8 cellular contexts compared by ENCODE assay signal in the genomic region with DNA sequence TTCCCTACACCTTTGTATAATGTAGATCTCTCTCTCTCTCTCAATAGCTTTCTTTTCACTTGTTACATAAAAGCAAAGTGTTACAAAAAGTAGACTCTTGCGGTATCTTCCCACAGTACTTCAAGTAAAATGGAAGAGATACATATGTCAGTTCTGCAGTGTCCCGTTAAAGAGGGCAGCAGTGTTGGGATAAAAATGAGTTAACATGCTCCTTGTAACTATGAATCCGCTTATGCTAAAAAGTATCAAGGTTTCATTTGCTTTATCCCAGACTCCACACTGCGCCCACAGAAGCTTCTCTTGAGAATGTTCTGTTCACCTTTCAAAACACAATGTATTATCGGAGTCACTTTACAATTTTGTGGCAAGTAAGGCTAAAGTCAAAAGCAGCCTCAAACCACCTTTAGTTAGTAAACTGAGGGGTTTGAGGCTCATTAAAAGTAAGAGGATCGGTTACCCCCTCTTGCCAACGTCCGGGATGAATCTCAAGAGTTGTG. TPM values are rescaled to one million over a fixed set of nuclear protein-coding genes. Genes with fewer than 3 reads are reported as not detected.
DNase-seq lines count a peak whose midpoint lies in the region; ATAC-seq lines count a peak whose summit lies in the region.

No MANE protein-coding gene starts in this region.

- peak overlapping the region; percentile 88 to 94 (median 93) for H3K9ac ChIP-seq in skeletal muscle tissue (ENCODE audit: low read depth in 1 of 3, low read length in 3 of 3)

- H3K27ac Mint-ChIP-seq in T-helper 1 cell treated with Interleukin-12 subunit alpha and Interleukin-12 subunit beta and Interleukin-4 antibody, amounts not matched to agents 30 μg/mL and 1 μg/mL, for 36 hours, result peak overlapping the region; percentile 92
- peak overlapping the region; percentile 95 for H3K27ac Mint-ChIP-seq in activated T-helper 1 cell treated with anti-CD3 and anti-CD28 coated beads, Interleukin-12 subunit alpha, Interleukin-12 subunit beta, Interleukin-2, Interleukin-4 antibody, amounts not matched to agents 30 ng/mL and 10 ng/mL and 1 ng/mL, durations not matched to agents 14 hours and 24 hours and 36 hours

- ATAC-seq in HG03280 (IDR thresholded peaks at IDR 0.05; ENCODE audit: unreplicated experiment) (peak; percentile 2), right cardiac atrium (no peak), GM18498 (IDR thresholded peaks at IDR 0.05; ENCODE audit: unreplicated experiment) (no peak)

- H3K27ac ChIP-seq in right cardiac atrium (ENCODE audit: low read length) (peak overlapping the region; percentile 90), skeletal muscle tissue (ENCODE audit: low read depth, low read length) (peak overlapping the region; percentile 94)

- H3K27me3 Mint-ChIP-seq in T-helper 1 cell treated with Interleukin-12 subunit alpha and Interleukin-12 subunit beta and Interleukin-4 antibody, amounts not matched to agents 30 μg/mL and 1 μg/mL, for 36 hours (ENCODE audit: low read depth), result no peaks in the 10 kb centered on the region
- peaks cover 5% of the 10 kb centered on the region for H3K27me3 Mint-ChIP-seq in activated T-helper 1 cell treated with anti-CD3 and anti-CD28 coated beads, Interleukin-12 subunit alpha, Interleukin-12 subunit beta, Interleukin-2, Interleukin-4 antibody, amounts not matched to agents 30 ng/mL and 10 ng/mL and 1 ng/mL, durations not matched to agents 14 hours and 24 hours and 36 hours (ENCODE audit: insufficient read depth)

- intact Hi-C loops in activated T-helper 1 cell treated with anti-CD3 and anti-CD28 coated beads, Interleukin-12 subunit alpha, Interleukin-12 subunit beta, Interleukin-2, Interleukin-4 antibody, amounts not matched to agents 30 ng/mL and 10 ng/mL and 1 ng/mL, durations not matched to agents 14 hours and 24 hours and 36 hours (cut with micrococcal nuclease), result loop anchor here (1.0 to 10.0 kb wide), 12 partner anchors 28 to 803 kb away; partner anchors contain the start of genes APBA1, CFAP95, FXN and KLF9
- intact Hi-C loops in right cardiac atrium (cut with DNase I), result loop anchor here in 1 of 4 donors (5.0 kb wide), 1 partner anchor 82 kb away; no protein-coding TSS in a partner anchor

- no peaks in the 10 kb centered on the region for H3K27me3 ChIP-seq in right cardiac atrium (ENCODE audit: control insufficient read depth, insufficient read depth)
- no peaks in the 10 kb centered on the region for H3K27me3 ChIP-seq in skeletal muscle tissue (ENCODE audit: control insufficient read depth in 3 of 3, insufficient read depth in 3 of 3, low read length in 3 of 3)

- H3K4me1 Mint-ChIP-seq in T-helper 1 cell treated with Interleukin-12 subunit alpha and Interleukin-12 subunit beta and Interleukin-4 antibody, amounts not matched to agents 30 μg/mL and 1 μg/mL, for 36 hours (ENCODE audit: low read depth), result peaks cover 25% of the 10 kb centered on the region
- peaks cover 35% of the 10 kb centered on the region for H3K4me1 Mint-ChIP-seq in activated T-helper 1 cell treated with anti-CD3 and anti-CD28 coated beads, Interleukin-12 subunit alpha, Interleukin-12 subunit beta, Interleukin-2, Interleukin-4 antibody, amounts not matched to agents 30 ng/mL and 10 ng/mL and 1 ng/mL, durations not matched to agents 14 hours and 24 hours and 36 hours (ENCODE audit: low read depth)

- H3K4me1 ChIP-seq in right cardiac atrium (ENCODE audit: control insufficient read depth, insufficient read depth, low read length) (peaks cover 3% of the 10 kb centered on the region), skeletal muscle tissue (ENCODE audit: control insufficient read depth in 3 of 3, insufficient read depth in 3 of 3, low read length in 3 of 3) (peaks cover 6 to 15% (median 7%) of the 10 kb centered on the region in 3 donors)

- peak overlapping the region; percentile 64 for H3K4me3 ChIP-seq in right cardiac atrium (ENCODE audit: low read length)
- H3K4me3 ChIP-seq in skeletal muscle tissue (ENCODE audit: low read length in 3 of 3), result peak overlapping the region; percentile 83 to 96 (median 95)

- H3K36me3 ChIP-seq in skeletal muscle tissue (ENCODE audit: control insufficient read depth in 3 of 3, insufficient read depth in 3 of 3, low read length in 3 of 3), result no peaks in the 10 kb centered on the region

- H3K9me3 ChIP-seq in right cardiac atrium (ENCODE audit: control insufficient read depth, low read length) (no peaks in the 10 kb centered on the region), skeletal muscle tissue (ENCODE audit: control insufficient read depth in 3 of 3, low read length in 3 of 3) (no peaks in the 10 kb centered on the region)

- no peak for DNase-seq in T-helper 1 cell
- DNase-seq in activated T-helper 1 cell treated with anti-CD3 and anti-CD28 coated beads, Interleukin-12 subunit alpha, Interleukin-12 subunit beta, Interleukin-2, Interleukin-4 antibody, amounts not matched to agents 30 ng/mL and 10 ng/mL and 1 ng/mL, durations not matched to agents 14 hours and 24 hours and 36 hours (ENCODE audit: low spot score), result no peak
- no peak for DNase-seq in right cardiac atrium
- no peak for DNase-seq in GDM1 (lab: John Stamatoyannopoulos, UW)

- WGBS in right cardiac atrium, result under 1% methylated on average over 8 of the region's 8 CpGs

- H3K36me3 Mint-ChIP-seq in T-helper 1 cell treated with Interleukin-12 subunit alpha and Interleukin-12 subunit beta and Interleukin-4 antibody, amounts not matched to agents 30 μg/mL and 1 μg/mL, for 36 hours (ENCODE audit: low read depth), result peaks cover 16% of the 10 kb centered on the region
- H3K36me3 Mint-ChIP-seq in activated T-helper 1 cell treated with anti-CD3 and anti-CD28 coated beads, Interleukin-12 subunit alpha, Interleukin-12 subunit beta, Interleukin-2, Interleukin-4 antibody, amounts not matched to agents 30 ng/mL and 10 ng/mL and 1 ng/mL, durations not matched to agents 14 hours and 24 hours and 36 hours (ENCODE audit: low read depth), result peaks cover 17% of the 10 kb centered on the region

- peak overlapping the region; percentile 86 for H3K4me3 Mint-ChIP-seq in T-helper 1 cell treated with Interleukin-12 subunit alpha and Interleukin-12 subunit beta and Interleukin-4 antibody, amounts not matched to agents 30 μg/mL and 1 μg/mL, for 36 hours
- H3K4me3 Mint-ChIP-seq in activated T-helper 1 cell treated with anti-CD3 and anti-CD28 coated beads, Interleukin-12 subunit alpha, Interleukin-12 subunit beta, Interleukin-2, Interleukin-4 antibody, amounts not matched to agents 30 ng/mL and 10 ng/mL and 1 ng/mL, durations not matched to agents 14 hours and 24 hours and 36 hours, result peak overlapping the region; percentile 91

- no peaks in the 10 kb centered on the region for H3K9me3 Mint-ChIP-seq in T-helper 1 cell treated with Interleukin-12 subunit alpha and Interleukin-12 subunit beta and Interleukin-4 antibody, amounts not matched to agents 30 μg/mL and 1 μg/mL, for 36 hours
- H3K9me3 Mint-ChIP-seq in activated T-helper 1 cell treated with anti-CD3 and anti-CD28 coated beads, Interleukin-12 subunit alpha, Interleukin-12 subunit beta, Interleukin-2, Interleukin-4 antibody, amounts not matched to agents 30 ng/mL and 10 ng/mL and 1 ng/mL, durations not matched to agents 14 hours and 24 hours and 36 hours, result no peaks in the 10 kb centered on the region

RNA-seq across cellular contexts. Expression of gene PTAR1, which starts 0.8 kb away (rescaled TPM):
- total RNA-seq in activated T-helper 1 cell treated with anti-CD3 and anti-CD28 coated beads, Interleukin-12 subunit alpha, Interleukin-12 subunit beta, Interleukin-2, Interleukin-4 antibody, amounts not matched to agents 30 ng/mL and 10 ng/mL and 1 ng/mL, durations not matched to agents 14 hours and 24 hours and 36 hours, result 47.5 and 52.3 TPM in 2 replicates
- total RNA-seq in right cardiac atrium (10 to 100 TPM; 27.6 to 38.1 (median 35.0) TPM), skeletal muscle tissue (45.9 TPM)
- polyA plus RNA-seq in right cardiac atrium, result 7.4 TPM
